22 cellular contexts compared by ENCODE assay signal in the genomic region with DNA sequence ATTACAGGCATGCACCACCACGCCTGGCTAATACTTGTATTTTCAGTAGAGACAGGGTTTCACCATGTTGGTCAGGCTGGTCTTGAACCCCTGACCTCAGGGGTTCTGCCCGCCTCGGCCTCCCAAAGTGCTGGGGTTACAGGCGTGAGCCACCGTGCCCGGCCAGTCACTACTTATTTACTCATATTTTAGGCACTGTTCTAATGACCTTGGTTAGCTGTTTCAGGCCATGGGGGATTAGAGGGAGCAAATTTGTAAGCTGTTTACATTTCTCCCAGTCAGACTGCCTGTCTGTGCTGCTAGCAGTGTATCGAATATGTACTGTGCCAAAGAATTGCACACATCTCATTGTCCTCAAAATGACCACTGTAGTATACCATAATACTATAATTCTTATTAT. TPM values are rescaled to one million over a fixed set of nuclear protein-coding genes. Genes with fewer than 3 reads are reported as not detected.
A peak's percentile ranks its signal among the peaks of the same experiment; 100 is the strongest.
DNase-seq lines count a peak whose midpoint lies in the region; ATAC-seq, FAIRE-seq and TF ChIP-seq lines count a peak whose summit lies in the region.
"Had no signal": no experiment of that assay in that cellular context is flagged by ENCODE, and none has a peak within 500 bp of the region (broad histone marks: within the 10 kb centered on the region; RNA-seq: fewer than 3 reads in every experiment).

No MANE protein-coding gene starts in this region.

- no peak for ATAC-seq in esophagus mucosa
- no peak for ATAC-seq in left ventricle myocardium superior
- ATAC-seq in HG03354 (IDR thresholded peaks at IDR 0.05; ENCODE audit: poor library complexity, severe bottlenecking, unreplicated experiment): no peak
- ATAC-seq: A549, GM23338, HCT116 had no signal

- TF ChIP-seq CTCF in D721Med (IDR thresholded peaks at IDR 0.05; ENCODE audit: insufficient read depth, missing control alignments) (no peak), fibroblast of villous mesenchyme (IDR thresholded peaks at IDR 0.05; ENCODE audit: insufficient read depth, low read depth, low read length) (no peak)

- no peak overlapping the region for H3K4me3 ChIP-seq in fibroblast of villous mesenchyme (ENCODE audit: low read depth, low read length)
- H3K4me3 ChIP-seq: A549; BLaER1 treated with 17β-estradiol and CSF1 and Interleukin-3, amounts not matched to agents 10 nM and 100 nM; GM23338 had no signal

- intact Hi-C loops in left ventricle myocardium superior (cut with micrococcal nuclease): no loop called here

- no peak for FAIRE-seq in D721Med (lab: Jason Lieb, UNC)
- FAIRE-seq: A549, GM12891, GM18507 had no signal

- DNase-seq in D721Med (ENCODE audit: insufficient read length, low spot score) (peak; percentile 24), NCI-H82 (lab: John Stamatoyannopoulos, UW) (peak; percentile 44), fibroblast of villous mesenchyme (ENCODE audit: low read depth) (peak; percentile 18), left ventricle myocardium superior (no peak)
- DNase-seq: 8988T; ACHN; AML-193; BE2C; CD4-positive, alpha-beta T cell; CD8-positive, alpha-beta memory T cell; DMS53; DMS79 treated with DMSO at 0.1 percent for 48 hours; GF-D8; H9 had no signal

RNA-seq across cellular contexts. Expression of gene PACSIN2, which starts 32.7 kb away (rescaled TPM):
- total RNA-seq in fibroblast of villous mesenchyme (43.8 and 53.1 TPM in 2 replicates), esophagus mucosa (29.7 TPM), left ventricle myocardium superior (63.8 TPM)

RNA-seq across cellular contexts. Expression of gene TTLL1, which starts 41.6 kb away (rescaled TPM):
- total RNA-seq in fibroblast of villous mesenchyme (8.2 and 11.0 TPM in 2 replicates), esophagus mucosa (4.7 TPM), left ventricle myocardium superior (6.2 TPM)
